In genomic region chr6:52964318-52964717, GRCh38 we compare ENCODE assay signal across 28 cellular contexts. TPM values are rescaled to one million over a fixed set of nuclear protein-coding genes. Genes with fewer than 3 reads are reported as not detected.
DNase-seq lines count a peak whose midpoint lies in the region; ATAC-seq, FAIRE-seq and TF ChIP-seq lines count a peak whose summit lies in the region.
"Had no signal": no experiment of that assay in that cellular context is flagged by ENCODE, and none has a peak within 500 bp of the region (broad histone marks: within the 10 kb centered on the region; RNA-seq: fewer than 3 reads in every experiment).

No MANE protein-coding gene starts in this region.

- H3K4me1 ChIP-seq in HepG2 (ENCODE audit: insufficient read depth, low read length) (peaks cover 21% of the 10 kb centered on the region), right lobe of liver (no peaks in the 10 kb centered on the region), osteoblast (ENCODE audit: insufficient read depth, low read length) (no peaks in the 10 kb centered on the region)
- H3K4me1 ChIP-seq: SJCRH30 had no signal

- CTCF ChIA-PET in HepG2 (lab: Yijun Ruan, JAX; ENCODE audit: low intra/inter-chr PET ratio, low total read pairs) = no interaction called here

- TF ChIP-seq EP300 in HepG2 (IDR thresholded peaks at IDR 0.05; ENCODE audit: low read depth in 2 of 2, low read length in 2 of 2) (no peak), HepG2 (CRISPR knock-in tag; IDR thresholded peaks at IDR 0.05; ENCODE audit: borderline replicate concordance) (no peak)

- H3K4me2 ChIP-seq in HepG2 (ENCODE audit: low read depth, low read length) = no peak overlapping the region
- H3K4me2 ChIP-seq in osteoblast (ENCODE audit: insufficient read depth, low read length) = no peak overlapping the region
- H3K4me2 ChIP-seq: BLaER1 treated with 17β-estradiol and CSF1 and Interleukin-3, amounts not matched to agents 10 nM and 100 nM had no signal

- TF ChIP-seq RAD21 in HepG2 (CRISPR knock-in tag; IDR thresholded peaks at IDR 0.05) = no peak

- H3K4me1 Mint-ChIP-seq in osteocyte (ENCODE audit: unreplicated experiment) = no peaks in the 10 kb centered on the region
- H3K4me1 Mint-ChIP-seq: CD4-positive, alpha-beta memory T cell had no signal

- H4K20me1 ChIP-seq in HepG2 (ENCODE audit: insufficient read depth, low read length) (no peaks in the 10 kb centered on the region), osteoblast (ENCODE audit: insufficient read depth, low read length) (no peaks in the 10 kb centered on the region)

- BruUV-seq in HepG2 (replicated peaks; lab: Mats Ljungman, UMichigan) = no TSS peak

- POLR2A ChIA-PET in HepG2 (lab: Yijun Ruan, JAX) = no interaction called here

- H3K27me3 ChIP-seq in HepG2 (ENCODE audit: control insufficient read depth in 1 of 2, insufficient read depth in 2 of 2, low read length in 2 of 2) (peaks cover 0 to 16% of the 10 kb centered on the region in 2 experiments; a peak in 2 of 5 replicates), right lobe of liver (no peaks in the 10 kb centered on the region), osteoblast (ENCODE audit: insufficient read depth, low read length) (peaks cover 8% of the 10 kb centered on the region)
- H3K27me3 ChIP-seq: BLaER1 treated with 17β-estradiol and CSF1 and Interleukin-3, amounts not matched to agents 10 nM and 100 nM; SJCRH30 had no signal

- no peaks in the 10 kb centered on the region for H3K36me3 Mint-ChIP-seq in osteocyte (ENCODE audit: unreplicated experiment)
- H3K36me3 Mint-ChIP-seq: CD4-positive, alpha-beta memory T cell had no signal

- H3K79me2 ChIP-seq in HepG2 (ENCODE audit: insufficient read depth, low read length) (no peaks in the 10 kb centered on the region), osteoblast (ENCODE audit: insufficient read depth, low read length) (no peaks in the 10 kb centered on the region)

- TF ChIP-seq CTCF in HepG2 (CRISPR knock-in tag; IDR thresholded peaks at IDR 0.05) (no peak), right lobe of liver (IDR thresholded peaks at IDR 0.05) (no peak), osteoblast (IDR thresholded peaks at IDR 0.05; ENCODE audit: extremely low read depth, low read depth, low read length) (no peak), osteocyte (IDR thresholded peaks at IDR 0.05) (no peak)

- H3K4me3 ChIP-seq in HepG2 (replicated peaks in 1 of 3; ENCODE audit: insufficient read depth in 1 of 3, low read depth in 2 of 3, low read length in 3 of 3) (no peak overlapping the region), right lobe of liver (no peak overlapping the region), osteoblast (ENCODE audit: insufficient read depth, low read length) (no peak overlapping the region)
- H3K4me3 ChIP-seq: BLaER1 treated with 17β-estradiol and CSF1 and Interleukin-3, amounts not matched to agents 10 nM and 100 nM; GM12878; SJCRH30 had no signal

- 8% methylated on average over 1 of the region's 1 CpG for WGBS in HepG2 (ENCODE audit: low lambda C conversion rate)
- WGBS in right lobe of liver (ENCODE audit: insufficient coverage, low coverage, low lambda C conversion rate, missing lambda C conversion rate) = 33% methylated on average over 1 of the region's 1 CpG

- peaks cover 5% of the 10 kb centered on the region for H3K27me3 Mint-ChIP-seq in osteocyte (ENCODE audit: unreplicated experiment)

- DNase-seq in HepG2 (ENCODE audit: low spot score) = no peak
- no peak for DNase-seq in right lobe of liver
- peak; percentile 45 for DNase-seq in SK-MEL-5 (ENCODE audit: low read depth, low spot score)
- DNase-seq in osteoblast (ENCODE audit: insufficient read length, low spot score, missing footprints) = peak; percentile 49
- DNase-seq in stimulated activated CD4-positive, alpha-beta T cell treated with anti-CD3 and anti-CD28 coated beads, Interleukin-12 subunit alpha, Interleukin-12 subunit beta, amount 100 ng/mL, for 4 hours = no peak
- DNase-seq in osteocyte (ENCODE audit: extremely low spot score, unreplicated experiment) = no peak
- DNase-seq in iPS-NIHi7 (ENCODE audit: extremely low spot score) = no peak
- DNase-seq: AML-193; Caco-2; CD4-positive, alpha-beta memory T cell; EL; GDM1; HCEC 1CT; KBM-7; NCI-H1092 treated with DMSO at 0.1 percent for 48 hours; NCI-H1436; NCI-H187 treated with DMSO at 0.1 percent for 48 hours; NCI-H2171 treated with DMSO at 0.1 percent for 48 hours; NCI-H524; NCI-H774; PC-3; SJCRH30 had no signal

- H3K9me3 Mint-ChIP-seq in osteocyte (ENCODE audit: unreplicated experiment) = peaks cover 3% of the 10 kb centered on the region
- H3K9me3 Mint-ChIP-seq: CD4-positive, alpha-beta memory T cell had no signal

- ATAC-seq in HepG2 (no peak), right lobe of liver (no peak)
- ATAC-seq: GM12878, PC-3, Right ventricle myocardium inferior had no signal

- no peak overlapping the region for H2AFZ ChIP-seq in HepG2 (ENCODE audit: low read length)
- H2AFZ ChIP-seq in osteoblast (ENCODE audit: low read length) = no peak overlapping the region

- H3K27ac ChIP-seq in HepG2 (ENCODE audit: extremely low read length, insufficient read depth, low read length) (no peak overlapping the region), right lobe of liver (no peak overlapping the region), osteoblast (ENCODE audit: low read depth, low read length) (no peak overlapping the region)
- H3K27ac ChIP-seq: BLaER1 treated with 17β-estradiol and CSF1 and Interleukin-3, amounts not matched to agents 10 nM and 100 nM; SJCRH30 had no signal

- FAIRE-seq in HepG2 (lab: Jason Lieb, UNC) = no peak
- FAIRE-seq: GM12878, H1 had no signal

- H3K27ac Mint-ChIP-seq in osteocyte (ENCODE audit: unreplicated experiment) = no peak overlapping the region
- H3K27ac Mint-ChIP-seq: CD4-positive, alpha-beta memory T cell had no signal

- no peak overlapping the region for H3K4me3 Mint-ChIP-seq in osteocyte (ENCODE audit: unreplicated experiment)
- H3K4me3 Mint-ChIP-seq: CD4-positive, alpha-beta memory T cell had no signal

- intact Hi-C loops in HepG2 (cut with micrococcal nuclease; ENCODE audit: unreplicated experiment) = no loop called here
- intact Hi-C loops in right lobe of liver (cut with DNase I) = no loop called here

- no peak overlapping the region for H3K9ac ChIP-seq in HepG2 (ENCODE audit: insufficient read depth, low read depth, low read length)
- H3K9ac ChIP-seq: BLaER1 treated with 17β-estradiol and CSF1 and Interleukin-3, amounts not matched to agents 10 nM and 100 nM had no signal

- in situ Hi-C loops in HepG2 (cut with HindIII; ENCODE audit: extremely low pct_ligation_motif_present, low pct_unique_long_range_greater_than_20kb) (no loop called here), SK-MEL-5 (cut with HindIII; ENCODE audit: low pct_unique_long_range_greater_than_20kb, low sequenced_read_pairs) (no loop called here)

- H3K36me3 ChIP-seq in HepG2 (replicated peaks in 1 of 2; ENCODE audit: control insufficient read depth in 1 of 2, insufficient read depth in 2 of 2, low read length in 2 of 2) (no peaks in the 10 kb centered on the region), right lobe of liver (no peaks in the 10 kb centered on the region), osteoblast (ENCODE audit: insufficient read depth, low read length) (no peaks in the 10 kb centered on the region)
- H3K36me3 ChIP-seq: BLaER1 treated with 17β-estradiol and CSF1 and Interleukin-3, amounts not matched to agents 10 nM and 100 nM; SJCRH30 had no signal

- H3K9me3 ChIP-seq in HepG2 (ENCODE audit: low read length) (no peaks in the 10 kb centered on the region), right lobe of liver (no peaks in the 10 kb centered on the region), osteoblast (ENCODE audit: low read depth, low read length) (no peaks in the 10 kb centered on the region)
- H3K9me3 ChIP-seq: Caco-2, SJCRH30 had no signal

- TF ChIP-seq POLR2A in HepG2 (IDR thresholded peaks at IDR 0.05; ENCODE audit: insufficient read depth in 1 of 2, low read depth in 2 of 2, low read length in 2 of 2) (no peak), right lobe of liver (IDR thresholded peaks at IDR 0.05) (no peak)

RNA-seq across cellular contexts. Expression of gene GSTA4, which starts 30.8 kb away (rescaled TPM):
- total RNA-seq in HepG2 (2016; rRNA removed; fragmentation: Illumina TruSeq; extraction: Trizol) = 53.6 and 70.3 TPM in 2 replicates
- 9.4 and 12.3 TPM in 2 replicates for total RNA-seq in HepG2 (2016; cell fraction: cytosol; rRNA removed; fragmentation: Illumina TruSeq; extraction: Trizol; ENCODE audit: low read depth)
- total RNA-seq in HepG2 (2016; cell fraction: insoluble cytoplasmic fraction; rRNA removed; fragmentation: Illumina TruSeq; extraction: Trizol) = 52.2 and 73.2 TPM in 2 replicates
- total RNA-seq in HepG2 (2016; cell fraction: membrane; rRNA removed; fragmentation: Illumina TruSeq; extraction: Trizol) = 19.9 and 21.3 TPM in 2 replicates
- 30.5 and 33.7 TPM in 2 replicates for total RNA-seq in HepG2 (2016; cell fraction: nucleus; rRNA removed; fragmentation: Illumina TruSeq; extraction: Trizol)
- polyA plus RNA-seq in HepG2 (2011; rRNA removed) = 25.9 and 34.1 TPM in 2 replicates
- 11.9 and 18.2 TPM in 2 replicates for polyA plus RNA-seq in HepG2 (2011; cell fraction: cytosol; rRNA removed)
- polyA plus RNA-seq in HepG2 (2011; cell fraction: nucleus; rRNA removed) = 23.0 and 31.9 TPM in 2 replicates
- polyA plus RNA-seq in HepG2 (2012) = 21.2 and 30.4 TPM in 2 replicates
- polyA plus RNA-seq in HepG2 (2016; cell fraction: cytosol; fragmentation: Illumina TruSeq; extraction: Trizol; ENCODE audit: low read depth) = 9.0 and 11.2 TPM in 2 replicates
- polyA plus RNA-seq in HepG2 (2016; cell fraction: insoluble cytoplasmic fraction; fragmentation: Illumina TruSeq; extraction: Trizol; ENCODE audit: low read depth) = 78.1 and 82.8 TPM in 2 replicates
- 16.5 and 17.2 TPM in 2 replicates for polyA plus RNA-seq in HepG2 (2016; cell fraction: membrane; fragmentation: Illumina TruSeq; extraction: Trizol; ENCODE audit: low read depth)
- polyA plus RNA-seq in HepG2 (2016; cell fraction: nucleus; fragmentation: Illumina TruSeq; extraction: Trizol; ENCODE audit: insufficient read depth, low read depth) = 59.6 and 59.7 TPM in 2 replicates
- 0.33 and 3.9 TPM in 2 replicates for polyA minus RNA-seq in HepG2 (2011; rRNA and poly(A)+ RNA removed; ENCODE audit: low replicate concordance)
- polyA minus RNA-seq in HepG2 (2011; cell fraction: cytosol; rRNA and poly(A)+ RNA removed) = 5.7 and 7.4 TPM in 2 replicates
- polyA minus RNA-seq in HepG2 (2011; cell fraction: nucleus; rRNA and poly(A)+ RNA removed) = 8.8 and 12.4 TPM in 2 replicates
- 10 to 100 TPM in 3 of 6 experiments, 1 to 10 TPM in 3; 4.8 to 23.1 (median 9.2) TPM for total RNA-seq in right lobe of liver
- total RNA-seq in SK-MEL-5 (2014; rRNA removed; shearing (Covaris generic)) = 24.9 and 25.3 TPM in 2 replicates
- polyA plus RNA-seq in SK-MEL-5 (2015; cell fraction: cytosol; rRNA removed) = 17.7 and 19.4 TPM in 2 replicates
- 69.5 and 78.5 TPM in 2 replicates for polyA plus RNA-seq in SK-MEL-5 (2015; cell fraction: nucleus; rRNA removed)
- 33.3 and 36.2 TPM in 2 replicates for total RNA-seq in osteoblast
- total RNA-seq in osteocyte = 45.3 and 46.4 TPM in 2 replicates
- total RNA-seq: CD4-positive, alpha-beta memory T cell had no signal

RNA-seq across cellular contexts. Expression of gene GSTA3, which starts 54.8 kb away (rescaled TPM):
- not detected in 2 replicates for total RNA-seq in HepG2 (2016; rRNA removed; fragmentation: Illumina TruSeq; extraction: Trizol)
- not detected in 2 replicates for total RNA-seq in HepG2 (2016; cell fraction: cytosol; rRNA removed; fragmentation: Illumina TruSeq; extraction: Trizol; ENCODE audit: low read depth)
- not detected in 2 replicates for total RNA-seq in HepG2 (2016; cell fraction: insoluble cytoplasmic fraction; rRNA removed; fragmentation: Illumina TruSeq; extraction: Trizol)
- not detected in 2 replicates for total RNA-seq in HepG2 (2016; cell fraction: membrane; rRNA removed; fragmentation: Illumina TruSeq; extraction: Trizol)
- not detected in 2 replicates for total RNA-seq in HepG2 (2016; cell fraction: nucleus; rRNA removed; fragmentation: Illumina TruSeq; extraction: Trizol)
- polyA plus RNA-seq in HepG2 (2011; rRNA removed) = not detected in 2 replicates
- not detected in 2 replicates for polyA plus RNA-seq in HepG2 (2011; cell fraction: cytosol; rRNA removed)
- not detected in 2 replicates for polyA plus RNA-seq in HepG2 (2011; cell fraction: nucleus; rRNA removed)
- polyA plus RNA-seq in HepG2 (2012) = not detected in 2 replicates
- polyA plus RNA-seq in HepG2 (2016; cell fraction: cytosol; fragmentation: Illumina TruSeq; extraction: Trizol; ENCODE audit: low read depth) = not detected in 2 replicates
- polyA plus RNA-seq in HepG2 (2016; cell fraction: insoluble cytoplasmic fraction; fragmentation: Illumina TruSeq; extraction: Trizol; ENCODE audit: low read depth) = not detected in 2 replicates
- polyA plus RNA-seq in HepG2 (2016; cell fraction: membrane; fragmentation: Illumina TruSeq; extraction: Trizol; ENCODE audit: low read depth) = not detected in 2 replicates
- polyA plus RNA-seq in HepG2 (2016; cell fraction: nucleus; fragmentation: Illumina TruSeq; extraction: Trizol; ENCODE audit: insufficient read depth, low read depth) = not detected in 2 replicates
- polyA minus RNA-seq in HepG2 (2011; rRNA and poly(A)+ RNA removed; ENCODE audit: low replicate concordance) = not detected in 2 replicates
- not detected in 2 replicates for polyA minus RNA-seq in HepG2 (2011; cell fraction: cytosol; rRNA and poly(A)+ RNA removed)
- polyA minus RNA-seq in HepG2 (2011; cell fraction: nucleus; rRNA and poly(A)+ RNA removed) = not detected in 2 replicates
- not detected for total RNA-seq in right lobe of liver
- 0.80 TPM in 1 of 2 replicates, not detected in the other for total RNA-seq in SK-MEL-5 (2014; rRNA removed; shearing (Covaris generic))
- polyA plus RNA-seq in SK-MEL-5 (2015; cell fraction: cytosol; rRNA removed) = not detected in 2 replicates
- polyA plus RNA-seq in SK-MEL-5 (2015; cell fraction: nucleus; rRNA removed) = not detected in 2 replicates
- total RNA-seq in osteoblast = not detected in 2 replicates
- total RNA-seq in osteocyte = not detected in 2 replicates
- total RNA-seq: A172; Caco-2; CD4-positive, alpha-beta memory T cell; GM12878; H1; HT-29; PC-3; Right ventricle myocardium inferior; SJCRH30 had no signal
- polyA plus RNA-seq: CD4-positive, alpha-beta memory T cell; GM12878; H1 had no signal

Comparison
In these comparisons a context has a peak if more than half of its experiments do, and no peak if none do; other contexts are left out.
1. DNase-seq: peak in SK-MEL-5 (single experiment) and osteoblast (single experiment); none in HepG2 (single experiment), right lobe of liver (0 of 3), stimulated activated CD4-positive, alpha-beta T cell treated with anti-CD3 and anti-CD28 coated beads, Interleukin-12 subunit alpha, Interleukin-12 subunit beta, amount 100 ng/mL, for 4 hours (single experiment), osteocyte (single experiment) and iPS-NIHi7 (single experiment).